ENCODE assay signal across 19 cellular contexts in the genomic region with DNA sequence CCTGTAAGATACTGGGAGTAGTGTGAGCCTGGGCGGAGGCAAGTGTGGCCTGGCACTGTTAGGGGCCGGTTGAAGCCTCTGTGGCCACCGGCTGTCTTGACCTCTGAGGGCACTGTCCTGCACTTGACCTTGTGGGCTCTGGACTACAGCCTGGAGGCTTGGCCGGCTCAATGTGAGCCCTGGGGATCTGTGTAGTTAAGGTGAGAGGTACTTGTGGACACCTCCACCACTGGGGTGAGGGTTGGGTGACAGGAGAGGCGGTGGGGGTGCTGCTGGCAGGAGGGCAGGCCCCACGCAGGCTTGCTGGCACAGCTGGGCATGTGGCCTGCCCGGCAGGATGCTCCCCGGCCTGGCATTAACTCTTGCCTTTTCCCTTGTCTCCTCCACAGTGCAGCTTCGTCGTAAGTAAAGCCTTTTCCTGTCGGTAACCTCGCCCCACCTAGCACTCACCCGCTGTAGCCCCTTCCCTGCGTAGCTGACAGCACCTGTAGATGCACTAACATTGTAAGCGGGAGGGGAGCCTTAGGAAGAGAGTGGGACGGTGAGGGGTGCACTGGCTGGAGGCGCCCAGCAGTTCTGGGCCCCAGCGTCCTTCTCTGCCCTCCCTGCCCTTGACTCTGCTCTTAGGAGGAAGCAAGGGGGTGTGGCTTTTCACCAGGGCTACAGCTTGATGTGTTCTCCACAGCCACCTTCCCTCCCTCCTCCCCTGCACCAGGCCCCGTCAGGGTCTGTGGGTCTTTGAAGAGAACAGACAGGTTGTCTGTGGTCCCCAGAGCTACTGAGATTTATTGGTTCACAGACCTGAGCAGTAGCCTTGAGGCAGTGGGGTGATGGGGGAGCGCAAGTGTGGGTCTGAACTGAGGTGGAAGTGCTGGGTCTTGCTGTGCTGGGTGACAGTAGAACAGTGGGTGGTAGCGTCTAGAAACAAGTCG. TPM values are rescaled to one million over a fixed set of nuclear protein-coding genes. Genes with fewer than 3 reads are reported as not detected.
A peak's percentile ranks its signal among the peaks of the same experiment; 100 is the strongest.
DNase-seq lines count a peak whose midpoint lies in the region; ATAC-seq, FAIRE-seq and TF ChIP-seq lines count a peak whose summit lies in the region.
"Had no signal": no experiment of that assay in that cellular context is flagged by ENCODE, and none has a peak within 500 bp of the region (broad histone marks: within the 10 kb centered on the region; RNA-seq: fewer than 3 reads in every experiment).

No MANE protein-coding gene starts in this region.

- no peak for ATAC-seq in GM19351 (IDR thresholded peaks at IDR 0.05; ENCODE audit: unreplicated experiment)

- no peak for TF ChIP-seq CTCF in bronchial epithelial cell (IDR thresholded peaks at IDR 0.05; ENCODE audit: insufficient read depth, low read length, severe bottlenecking)
- no peak for TF ChIP-seq CTCF in testis (IDR thresholded peaks at IDR 0.05)

- no peak overlapping the region for H3K4me3 ChIP-seq in bronchial epithelial cell (ENCODE audit: low read depth, low read length)
- H3K4me3 ChIP-seq in testis, result no peak overlapping the region
- H3K4me3 ChIP-seq: GM23248 had no signal

- no peaks in the 10 kb centered on the region for H3K9me3 ChIP-seq in testis

- no peak overlapping the region for H3K27ac ChIP-seq in testis
- H3K27ac ChIP-seq: GM23248 had no signal

- intact Hi-C loops in testis (cut with DNase I; ENCODE audit: low total_unique reads), result no loop called here

- WGBS in testis, 2 donors, result 86 to 88% methylated on average over 21 to 22 of the region's 22 CpGs

- peaks cover 6% of the 10 kb centered on the region for H3K4me1 ChIP-seq in testis

- peaks cover 29% of the 10 kb centered on the region for H3K36me3 ChIP-seq in bronchial epithelial cell (ENCODE audit: control insufficient read depth, insufficient read depth, low read length)
- no peaks in the 10 kb centered on the region for H3K36me3 ChIP-seq in testis (ENCODE audit: low read depth, missing control alignments)

- peak; percentile 43 for DNase-seq in activated effector memory CD4-positive, alpha-beta T cell treated with anti-CD3 and anti-CD28 coated beads, Interleukin-2, amount 50 U/mL, for 16 hours
- no peak for DNase-seq in activated effector memory CD4-positive, alpha-beta T cell treated with Interleukin-2 at 50 U/mL for 16 hours
- DNase-seq in bronchial epithelial cell (ENCODE audit: low read depth) (no peak), mesenteric fat pad (ENCODE audit: low spot score) (peak; percentile 71), testis (peak; percentile 9), kidney tubule cell (ENCODE audit: low spot score) (no peak)
- DNase-seq: ACHN; Calu3; DMS79; GM23248; NCI-H69; NK-92 treated with Interleukin-12 subunit alpha and Interleukin-12 subunit beta, amount 100 ng/mL, for 24 hours; OCI-M1 had no signal

- TF ChIP-seq POLR2A in testis (IDR thresholded peaks at IDR 0.05), result no peak

- no peaks in the 10 kb centered on the region for H3K27me3 ChIP-seq in bronchial epithelial cell (ENCODE audit: control insufficient read depth, insufficient read depth, low read length)
- H3K27me3 ChIP-seq in testis, result no peaks in the 10 kb centered on the region

- FAIRE-seq in bronchial epithelial cell (lab: Jason Lieb, UNC), result peak; percentile 95
- FAIRE-seq: G401.6, GM12892, GM19239, HTR-8/SVneo had no signal

RNA-seq across cellular contexts. Expression of gene INCENP, which starts 17.6 kb away (rescaled TPM):
- total RNA-seq in bronchial epithelial cell, result 3.4 and 5.8 TPM in 2 replicates
- total RNA-seq in mesenteric fat pad, result 14.7 TPM
- total RNA-seq in testis, result 10 to 100 TPM; 42.0 to 46.6 TPM
- polyA plus RNA-seq in testis (ENCODE audit: insufficient read depth, low read depth, low replicate concordance), result 25.0 TPM

RNA-seq across cellular contexts. Expression of gene SCGB1D1, which starts 48.6 kb away (rescaled TPM):
- not detected in 2 replicates for total RNA-seq in bronchial epithelial cell
- not detected for total RNA-seq in mesenteric fat pad
- total RNA-seq in testis, result not detected
- not detected for polyA plus RNA-seq in testis (ENCODE audit: insufficient read depth, low read depth, low replicate concordance)
- total RNA-seq: Calu3; CD4-positive, alpha-beta T cell; GM23248 had no signal
- polyA plus RNA-seq: GM23248 had no signal

Comparison
In these comparisons a context has a peak if more than half of its experiments do, and no peak if none do; other contexts are left out.
1. DNase-seq: peak in activated effector memory CD4-positive, alpha-beta T cell treated with anti-CD3 and anti-CD28 coated beads, Interleukin-2, amount 50 U/mL, for 16 hours (single experiment), mesenteric fat pad (single experiment) and testis (single experiment); none in activated effector memory CD4-positive, alpha-beta T cell treated with Interleukin-2 at 50 U/mL for 16 hours (single experiment), bronchial epithelial cell (single experiment) and kidney tubule cell (single experiment).